13 cellular contexts compared by ENCODE assay signal in the genomic region with DNA sequence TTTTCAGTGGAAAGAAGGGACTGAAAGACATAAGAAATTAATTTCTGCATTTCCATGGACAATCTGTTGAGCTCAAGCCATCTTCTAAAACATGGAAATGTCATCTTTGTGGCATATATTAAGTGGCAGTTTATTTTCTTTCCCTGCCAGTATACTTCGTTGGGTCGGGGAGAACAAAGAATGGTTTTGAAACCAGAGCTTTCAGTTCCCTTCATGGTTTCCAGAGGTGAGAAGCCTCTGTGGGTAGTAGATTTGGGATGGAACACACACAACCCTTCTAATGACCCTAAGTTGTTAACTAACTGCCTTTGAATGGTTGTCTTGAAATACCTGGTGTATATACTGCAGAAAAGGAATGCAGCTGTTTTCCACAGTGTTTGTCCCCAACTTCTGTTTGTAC. TPM values are rescaled to one million over a fixed set of nuclear protein-coding genes. Genes with fewer than 3 reads are reported as not detected.
DNase-seq lines count a peak whose midpoint lies in the region; ATAC-seq and TF ChIP-seq lines count a peak whose summit lies in the region.
"Had no signal": no experiment of that assay in that cellular context is flagged by ENCODE, and none has a peak within 500 bp of the region (broad histone marks: within the 10 kb centered on the region; RNA-seq: fewer than 3 reads in every experiment).

No MANE protein-coding gene starts in this region.

- H3K4me1 Mint-ChIP-seq in activated CD4-positive, alpha-beta T cell treated with anti-CD3 and anti-CD28 coated beads, Interleukin-2, amount 10 ng/mL, durations not matched to agents 24 days and 14 days: peaks cover 13% of the 10 kb centered on the region
- H3K4me1 Mint-ChIP-seq in natural killer cell: peaks cover 32 to 39% of the 10 kb centered on the region in 2 donors
- peaks cover 18 to 24% of the 10 kb centered on the region in 2 donors for H3K4me1 Mint-ChIP-seq in natural killer cell treated with Interleukin-12 subunit alpha and Interleukin-12 subunit beta and Interleukin-15 and Interleukin-18, amount 100 ng/mL, for 72 hours (ENCODE audit: low read depth in 2 of 2)
- peaks cover 13% of the 10 kb centered on the region for H3K4me1 Mint-ChIP-seq in activated naive CD8-positive, alpha-beta T cell treated with anti-CD3 and anti-CD28 coated beads, Interleukin-2, amount 10 ng/mL, durations not matched to agents 7 days and 5 days

- no peak for ATAC-seq in natural killer cell
- ATAC-seq in natural killer cell treated with Interleukin-12 subunit alpha and Interleukin-12 subunit beta and Interleukin-15 and Interleukin-18, amount 100 ng/mL, for 72 hours: no peak
- ATAC-seq in activated naive CD8-positive, alpha-beta T cell treated with anti-CD3 and anti-CD28 coated beads, Interleukin-2, amount 10 ng/mL, durations not matched to agents 7 days and 5 days (ENCODE audit: low read depth): no peak
- no peak for ATAC-seq in GM19467 (IDR thresholded peaks at IDR 0.05; ENCODE audit: unreplicated experiment)
- ATAC-seq in GM18867 (IDR thresholded peaks at IDR 0.05; ENCODE audit: unreplicated experiment): no peak

- no peak overlapping the region for H3K4me3 Mint-ChIP-seq in activated CD4-positive, alpha-beta T cell treated with anti-CD3 and anti-CD28 coated beads, Interleukin-2, amount 10 ng/mL, durations not matched to agents 24 days and 14 days
- no peak overlapping the region for H3K4me3 Mint-ChIP-seq in natural killer cell
- no peak overlapping the region for H3K4me3 Mint-ChIP-seq in natural killer cell treated with Interleukin-12 subunit alpha and Interleukin-12 subunit beta and Interleukin-15 and Interleukin-18, amount 100 ng/mL, for 72 hours
- no peak overlapping the region for H3K4me3 Mint-ChIP-seq in activated naive CD8-positive, alpha-beta T cell treated with anti-CD3 and anti-CD28 coated beads, Interleukin-2, amount 10 ng/mL, durations not matched to agents 7 days and 5 days

- POLR2A ChIA-PET in activated naive CD8-positive, alpha-beta T cell treated with anti-CD3 and anti-CD28 coated beads, Interleukin-2, amount 10 ng/mL, durations not matched to agents 7 days and 5 days (lab: Charles Lee): no interaction called here

- H3K36me3 Mint-ChIP-seq in activated CD4-positive, alpha-beta T cell treated with anti-CD3 and anti-CD28 coated beads, Interleukin-2, amount 10 ng/mL, durations not matched to agents 24 days and 14 days (ENCODE audit: low read depth): peaks cover 78% of the 10 kb centered on the region
- peaks cover 41% of the 10 kb centered on the region for H3K36me3 Mint-ChIP-seq in natural killer cell
- H3K36me3 Mint-ChIP-seq in natural killer cell treated with Interleukin-12 subunit alpha and Interleukin-12 subunit beta and Interleukin-15 and Interleukin-18, amount 100 ng/mL, for 72 hours: peaks cover 57% of the 10 kb centered on the region
- H3K36me3 Mint-ChIP-seq in activated naive CD8-positive, alpha-beta T cell treated with anti-CD3 and anti-CD28 coated beads, Interleukin-2, amount 10 ng/mL, durations not matched to agents 7 days and 5 days: peaks cover 59% of the 10 kb centered on the region

- peak overlapping the region; percentile 43 for H3K27ac Mint-ChIP-seq in activated CD4-positive, alpha-beta T cell treated with anti-CD3 and anti-CD28 coated beads, Interleukin-2, amount 10 ng/mL, durations not matched to agents 24 days and 14 days
- peak overlapping the region; percentile 51 to 63 for H3K27ac Mint-ChIP-seq in natural killer cell
- no peak overlapping the region for H3K27ac Mint-ChIP-seq in natural killer cell treated with Interleukin-12 subunit alpha and Interleukin-12 subunit beta and Interleukin-15 and Interleukin-18, amount 100 ng/mL, for 72 hours
- peak overlapping the region; percentile 51 for H3K27ac Mint-ChIP-seq in activated naive CD8-positive, alpha-beta T cell treated with anti-CD3 and anti-CD28 coated beads, Interleukin-2, amount 10 ng/mL, durations not matched to agents 7 days and 5 days

- intact Hi-C loops in activated CD4-positive, alpha-beta T cell treated with anti-CD3 and anti-CD28 coated beads, Interleukin-2, amount 10 ng/mL, durations not matched to agents 24 days and 14 days (cut with micrococcal nuclease): no loop called here
- intact Hi-C loops in natural killer cell (cut with micrococcal nuclease): loop anchor here (1.0 kb wide), 1 partner anchor 18 kb away; no protein-coding TSS in a partner anchor

- no peaks in the 10 kb centered on the region for H3K9me3 Mint-ChIP-seq in activated CD4-positive, alpha-beta T cell treated with anti-CD3 and anti-CD28 coated beads, Interleukin-2, amount 10 ng/mL, durations not matched to agents 24 days and 14 days
- H3K9me3 Mint-ChIP-seq in natural killer cell: no peaks in the 10 kb centered on the region
- no peaks in the 10 kb centered on the region for H3K9me3 Mint-ChIP-seq in natural killer cell treated with Interleukin-12 subunit alpha and Interleukin-12 subunit beta and Interleukin-15 and Interleukin-18, amount 100 ng/mL, for 72 hours
- H3K9me3 Mint-ChIP-seq in activated naive CD8-positive, alpha-beta T cell treated with anti-CD3 and anti-CD28 coated beads, Interleukin-2, amount 10 ng/mL, durations not matched to agents 7 days and 5 days: no peaks in the 10 kb centered on the region

- no peak for DNase-seq in activated CD4-positive, alpha-beta T cell treated with anti-CD3 and anti-CD28 coated beads, Interleukin-2, amount 10 ng/mL, durations not matched to agents 24 days and 14 days
- no peak for DNase-seq in activated CD4-positive, alpha-beta T cell treated with anti-CD3 and anti-CD28 coated beads for 48 hours
- DNase-seq in natural killer cell: no peak
- no peak for DNase-seq in natural killer cell treated with Interleukin-12 subunit alpha and Interleukin-12 subunit beta and Interleukin-15 and Interleukin-18, amount 100 ng/mL, for 72 hours (ENCODE audit: low spot score)
- no peak for DNase-seq in activated naive CD8-positive, alpha-beta T cell treated with anti-CD3 and anti-CD28 coated beads, Interleukin-2, amount 10 ng/mL, durations not matched to agents 7 days and 5 days
- DNase-seq in superior temporal gyrus (ENCODE audit: extremely low spot score): peak; percentile 11
- DNase-seq: 8988T, DMS53, NCI-H1436 treated with DMSO at 0.1 percent for 48 hours, NCI-H2081, NCI-H526 had no signal

- TF ChIP-seq CTCF in natural killer cell (IDR thresholded peaks at IDR 0.05): no peak

- no peaks in the 10 kb centered on the region for H3K27me3 Mint-ChIP-seq in activated CD4-positive, alpha-beta T cell treated with anti-CD3 and anti-CD28 coated beads, Interleukin-2, amount 10 ng/mL, durations not matched to agents 24 days and 14 days
- no peaks in the 10 kb centered on the region for H3K27me3 Mint-ChIP-seq in natural killer cell (ENCODE audit: low read depth in 2 of 2)
- H3K27me3 Mint-ChIP-seq in natural killer cell treated with Interleukin-12 subunit alpha and Interleukin-12 subunit beta and Interleukin-15 and Interleukin-18, amount 100 ng/mL, for 72 hours: no peaks in the 10 kb centered on the region
- no peaks in the 10 kb centered on the region for H3K27me3 Mint-ChIP-seq in activated naive CD8-positive, alpha-beta T cell treated with anti-CD3 and anti-CD28 coated beads, Interleukin-2, amount 10 ng/mL, durations not matched to agents 7 days and 5 days

RNA-seq across cellular contexts. Expression of a gene that starts 17.6 kb away (rescaled TPM):
- total RNA-seq in activated CD4-positive, alpha-beta T cell treated with anti-CD3 and anti-CD28 coated beads, Interleukin-2, amount 10 ng/mL, durations not matched to agents 24 days and 14 days: 1.5 and 2.6 TPM in 2 replicates
- 1 to 10 TPM in 2 of 3 donors, under 1 TPM in 1; 0.57 to 4.1 (median 2.8) TPM for total RNA-seq in natural killer cell
- total RNA-seq in natural killer cell treated with Interleukin-12 subunit alpha and Interleukin-12 subunit beta and Interleukin-15 and Interleukin-18, amount 100 ng/mL, for 72 hours: under 1 TPM in 1 of 2 donors, not detected in 1; 0.43 TPM
- 1 to 10 TPM; 8.1 to 9.3 TPM for total RNA-seq in activated naive CD8-positive, alpha-beta T cell treated with anti-CD3 and anti-CD28 coated beads, Interleukin-2, amount 10 ng/mL, durations not matched to agents 7 days and 5 days

RNA-seq across cellular contexts. Expression of a gene that starts 20.8 kb away (rescaled TPM):
- total RNA-seq in activated CD4-positive, alpha-beta T cell treated with anti-CD3 and anti-CD28 coated beads, Interleukin-2, amount 10 ng/mL, durations not matched to agents 24 days and 14 days: 445 and 446 TPM in 2 replicates
- total RNA-seq in natural killer cell: 100 to 1,000 TPM; 366 to 387 (median 382) TPM
- total RNA-seq in natural killer cell treated with Interleukin-12 subunit alpha and Interleukin-12 subunit beta and Interleukin-15 and Interleukin-18, amount 100 ng/mL, for 72 hours: 100 to 1,000 TPM; 344 to 348 TPM
- 100 to 1,000 TPM; 284 to 302 TPM for total RNA-seq in activated naive CD8-positive, alpha-beta T cell treated with anti-CD3 and anti-CD28 coated beads, Interleukin-2, amount 10 ng/mL, durations not matched to agents 7 days and 5 days

RNA-seq across cellular contexts. Expression of a gene that starts 21.1 kb away (rescaled TPM):
- 49.5 and 51.9 TPM in 2 replicates for total RNA-seq in activated CD4-positive, alpha-beta T cell treated with anti-CD3 and anti-CD28 coated beads, Interleukin-2, amount 10 ng/mL, durations not matched to agents 24 days and 14 days
- total RNA-seq in natural killer cell: 10 to 100 TPM; 16.6 to 20.9 (median 17.9) TPM
- total RNA-seq in natural killer cell treated with Interleukin-12 subunit alpha and Interleukin-12 subunit beta and Interleukin-15 and Interleukin-18, amount 100 ng/mL, for 72 hours: 10 to 100 TPM; 33.6 to 69.0 TPM
- total RNA-seq in activated naive CD8-positive, alpha-beta T cell treated with anti-CD3 and anti-CD28 coated beads, Interleukin-2, amount 10 ng/mL, durations not matched to agents 7 days and 5 days: 10 to 100 TPM; 27.5 to 30.1 TPM

RNA-seq across cellular contexts. Expression of a gene that starts 26.7 kb away (rescaled TPM):
- 0.30 and 0.64 TPM in 2 replicates for total RNA-seq in activated CD4-positive, alpha-beta T cell treated with anti-CD3 and anti-CD28 coated beads, Interleukin-2, amount 10 ng/mL, durations not matched to agents 24 days and 14 days
- total RNA-seq in natural killer cell: under 1 TPM in 2 of 3 donors, not detected in 1; 0.20 to 0.28 TPM
- 1 to 10 TPM; 2.0 TPM for total RNA-seq in natural killer cell treated with Interleukin-12 subunit alpha and Interleukin-12 subunit beta and Interleukin-15 and Interleukin-18, amount 100 ng/mL, for 72 hours
- 1 to 10 TPM in 1 of 2 experiments, under 1 TPM in 1; 0.80 to 1.1 TPM for total RNA-seq in activated naive CD8-positive, alpha-beta T cell treated with anti-CD3 and anti-CD28 coated beads, Interleukin-2, amount 10 ng/mL, durations not matched to agents 7 days and 5 days

Comparison
In these comparisons a context has a peak if more than half of its experiments do, and no peak if none do; other contexts are left out.
1. H3K27ac Mint-ChIP-seq: peak in activated CD4-positive, alpha-beta T cell treated with anti-CD3 and anti-CD28 coated beads, Interleukin-2, amount 10 ng/mL, durations not matched to agents 24 days and 14 days (single experiment), natural killer cell (2 of 2) and activated naive CD8-positive, alpha-beta T cell treated with anti-CD3 and anti-CD28 coated beads, Interleukin-2, amount 10 ng/mL, durations not matched to agents 7 days and 5 days (single experiment); none in natural killer cell treated with Interleukin-12 subunit alpha and Interleukin-12 subunit beta and Interleukin-15 and Interleukin-18, amount 100 ng/mL, for 72 hours (0 of 2).